In the genomic region with DNA sequence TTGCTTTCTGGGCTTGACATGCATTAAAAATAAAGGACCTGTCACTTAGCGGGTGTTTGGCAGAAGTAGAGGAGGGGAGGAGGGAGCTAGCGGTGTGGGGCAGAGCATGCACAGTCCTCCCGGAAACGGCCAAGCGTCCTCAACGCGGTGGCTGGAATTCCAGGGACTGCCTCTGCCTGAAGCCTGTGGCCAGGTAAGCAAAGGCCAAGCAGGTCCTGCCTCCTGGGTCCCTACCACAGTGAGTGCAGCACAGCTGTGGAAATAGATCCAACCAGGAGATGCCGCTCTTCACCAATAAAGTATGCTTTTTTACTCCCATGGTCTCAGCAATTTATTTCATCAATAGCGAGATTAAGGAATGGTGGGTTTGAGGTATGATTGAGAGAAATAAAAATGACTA, we compare ENCODE assay signal across 12 cellular contexts.
DNase-seq lines count a peak whose midpoint lies in the region; ATAC-seq, FAIRE-seq and TF ChIP-seq lines count a peak whose summit lies in the region.
"Had no signal": no experiment of that assay in that cellular context is flagged by ENCODE, and none has a peak within 500 bp of the region (broad histone marks: within the 10 kb centered on the region; RNA-seq: fewer than 3 reads in every experiment).

No MANE protein-coding gene starts in this region.

- no peaks in the 10 kb centered on the region; a peak in 1 of 8 replicates for H3K36me3 ChIP-seq in H1 (ENCODE audit: control insufficient read depth in 2 of 4, insufficient read depth in 4 of 4, low read length in 3 of 4)
- no peaks in the 10 kb centered on the region for H3K36me3 ChIP-seq in pancreas
- no peaks in the 10 kb centered on the region for H3K36me3 ChIP-seq in upper lobe of right lung
- H3K36me3 ChIP-seq: tibial nerve had no signal

- no peak overlapping the region for H3K4me3 Mint-ChIP-seq in stimulated activated memory B cell treated with anti-CD40 and anti-IgM and Interleukin-4, amounts not matched to agents 10 μg/mL and 1 μg/mL and 100 μg/mL, for 72 hours
- H3K4me3 Mint-ChIP-seq: activated naive CD8-positive, alpha-beta T cell treated with anti-CD3 and anti-CD28 coated beads for 36 hours had no signal

- H2BK15ac ChIP-seq in H1 (ENCODE audit: low read length), result no peak overlapping the region

- no peak for TF ChIP-seq POLR2A in H1 (IDR thresholded peaks at IDR 0.05; ENCODE audit: control extremely low read depth in 1 of 2, low read depth in 2 of 2, low read length in 2 of 2)

- no peak overlapping the region for H3K18ac ChIP-seq in H1 (ENCODE audit: extremely low read depth, low read length)

- H2BK12ac ChIP-seq in H1 (ENCODE audit: low read depth, low read length), result peak overlapping the region; percentile 90; the same call in 1 of the 2 replicates

- POLR2A ChIA-PET in H1 (lab: Charles Lee; ENCODE audit: partially characterized antibody), result interaction anchor here (0.9 kb wide), 1 partner anchor 41 kb away, joined by 3 read pairs; no protein-coding TSS in a partner anchor

- H3K23me2 ChIP-seq in H1 (ENCODE audit: low read depth, low read length), result 0 out of 2 replicates have a peak, but pooled peaks cover 4% of the 10 kb centered on the region

- no peak for DNase-seq in GM10266 (ENCODE audit: extremely low spot score)
- no peak for DNase-seq in LNCaP clone FGC (ENCODE audit: low read depth)
- peak in 1 of 2 experiments; percentile 54 for DNase-seq in H1 (ENCODE audit: low read depth in 1 of 2, low spot score in 2 of 2)
- peak in 1 of 6 donors; percentile 18 for DNase-seq in pancreas
- DNase-seq in upper lobe of right lung, result no peak
- DNase-seq: activated naive CD8-positive, alpha-beta T cell treated with anti-CD3 and anti-CD28 coated beads for 36 hours; OCI-M1; stimulated activated CD4-positive, alpha-beta T cell treated with anti-CD3 and anti-CD28 coated beads, Interleukin-1b, Interleukin-23, amount 100 ng/mL, for 48 hours had no signal

- no peak overlapping the region for H2AK5ac ChIP-seq in H1 (ENCODE audit: low read depth, low read length)

- H4K8ac ChIP-seq in H1 (ENCODE audit: extremely low read depth, insufficient read depth, low read length), result no peak overlapping the region; the same call in 1 of the 2 replicates

- peaks cover 0 to 4% of the 10 kb centered on the region in 2 experiments for H4K20me1 ChIP-seq in H1 (replicated peaks in 1 of 2; ENCODE audit: control insufficient read depth in 1 of 2, insufficient read depth in 2 of 2, low read length in 2 of 2)

- H3K4ac ChIP-seq in H1 (replicated peaks; ENCODE audit: insufficient read length, low read depth, low read length), result no peak overlapping the region

- no peak for TF ChIP-seq EP300 in H1 (IDR thresholded peaks at IDR 0.05; ENCODE audit: borderline replicate concordance in 1 of 2, low read depth in 2 of 2, low read length in 2 of 2)

- H3K9me3 Mint-ChIP-seq in stimulated activated memory B cell treated with anti-CD40 and anti-IgM and Interleukin-4, amounts not matched to agents 10 μg/mL and 1 μg/mL and 100 μg/mL, for 72 hours, result no peaks in the 10 kb centered on the region

- H3K4me1 ChIP-seq in H1 (replicated peaks in 1 of 4; ENCODE audit: control insufficient read depth in 3 of 4, insufficient read depth in 4 of 4, low read length in 3 of 4), result peaks cover 5 to 11% (median 6%) of the 10 kb centered on the region in 4 experiments
- H3K4me1 ChIP-seq in pancreas, result no peaks in the 10 kb centered on the region
- H3K4me1 ChIP-seq in upper lobe of right lung, result no peaks in the 10 kb centered on the region

- H2BK20ac ChIP-seq in H1 (ENCODE audit: low read length), result no peak overlapping the region

- H3K4me2 ChIP-seq in H1 (ENCODE audit: insufficient read depth in 1 of 2, low read depth in 2 of 2, low read length in 2 of 2), result peak overlapping the region in 1 of 2 experiments; percentile 32; a peak in 1 of 4 replicates

- peak; percentile 82 for TF ChIP-seq RAD21 in H1 (IDR thresholded peaks at IDR 0.05 in 1 of 2, conservative IDR thresholded peaks at IDR 0.05 in 1 of 2; ENCODE audit: low read depth in 2 of 2, low read length in 2 of 2)

- no peak overlapping the region for H2BK120ac ChIP-seq in H1 (replicated peaks; ENCODE audit: low read depth, low read length)

- TF ChIP-seq CTCF in GM10266 (IDR thresholded peaks at IDR 0.05; ENCODE audit: control insufficient read depth, insufficient read depth, low read depth, missing control alignments) (peak; percentile 5), LNCaP clone FGC (IDR thresholded peaks at IDR 0.05; ENCODE audit: control insufficient read depth, extremely low read depth, insufficient read depth) (peak; percentile 54), H1 (IDR thresholded peaks at IDR 0.05; ENCODE audit: control extremely low read depth in 1 of 3, insufficient read depth in 1 of 3, low read depth in 1 of 3, low read length in 3 of 3) (peak; percentile 56 to 78 (median 62)), pancreas (IDR thresholded peaks at IDR 0.05) (no peak), upper lobe of right lung (IDR thresholded peaks at IDR 0.05) (no peak)

- H2AFZ ChIP-seq in H1 (ENCODE audit: low read length), result no peak overlapping the region

- no peak overlapping the region for H4K91ac ChIP-seq in H1 (replicated peaks; ENCODE audit: insufficient read length, low read length)

- peaks cover 69% of the 10 kb centered on the region for H3K27me3 Mint-ChIP-seq in stimulated activated memory B cell treated with anti-CD40 and anti-IgM and Interleukin-4, amounts not matched to agents 10 μg/mL and 1 μg/mL and 100 μg/mL, for 72 hours

- H3K9me3 ChIP-seq in H1 (ENCODE audit: insufficient read depth in 2 of 2, low read depth in 1 of 2, low read length in 1 of 2) (no peaks in the 10 kb centered on the region), pancreas (no peaks in the 10 kb centered on the region), upper lobe of right lung (no peaks in the 10 kb centered on the region)
- H3K9me3 ChIP-seq: tibial nerve had no signal

- no peak overlapping the region for H3K27ac Mint-ChIP-seq in stimulated activated memory B cell treated with anti-CD40 and anti-IgM and Interleukin-4, amounts not matched to agents 10 μg/mL and 1 μg/mL and 100 μg/mL, for 72 hours
- H3K27ac Mint-ChIP-seq: activated naive CD8-positive, alpha-beta T cell treated with anti-CD3 and anti-CD28 coated beads for 36 hours had no signal

- H3K4me3 ChIP-seq in LNCaP clone FGC (ENCODE audit: low read depth, low read length), result no peak overlapping the region
- H3K4me3 ChIP-seq in H1 (ENCODE audit: extremely low read depth in 1 of 4, insufficient read depth in 2 of 4, low read depth in 3 of 4, low read length in 4 of 4), result no peak overlapping the region
- no peak overlapping the region for H3K4me3 ChIP-seq in pancreas
- no peak overlapping the region for H3K4me3 ChIP-seq in upper lobe of right lung
- H3K4me3 ChIP-seq: tibial nerve had no signal

- no peak overlapping the region for H3K9ac ChIP-seq in H1 (replicated peaks in 1 of 4; ENCODE audit: extremely low read depth in 1 of 4, low read depth in 3 of 4, low read length in 3 of 4)

- H3K79me1 ChIP-seq in H1 (ENCODE audit: low read depth, low read length), result no peaks in the 10 kb centered on the region

- 0 out of 2 replicates have a peak overlapping the region, but pooled peaks have one; percentile 32 for H2BK5ac ChIP-seq in H1 (ENCODE audit: low read depth, low read length)

- peak; percentile 52 for FAIRE-seq in H1 (lab: Jason Lieb, UNC)
- no peak for FAIRE-seq in pancreas (lab: Jason Lieb, UNC)
- FAIRE-seq: GM19239 had no signal

- H3K36me3 Mint-ChIP-seq in stimulated activated memory B cell treated with anti-CD40 and anti-IgM and Interleukin-4, amounts not matched to agents 10 μg/mL and 1 μg/mL and 100 μg/mL, for 72 hours, result no peaks in the 10 kb centered on the region
- H3K36me3 Mint-ChIP-seq: activated naive CD8-positive, alpha-beta T cell treated with anti-CD3 and anti-CD28 coated beads for 36 hours had no signal

- H3K56ac ChIP-seq in H1 (replicated peaks; ENCODE audit: insufficient read length, low read depth, low read length), result no peak overlapping the region

- intact Hi-C loops in pancreas (cut with DNase I) (no loop called here), upper lobe of right lung (cut with DNase I) (no loop called here)

- H3K27ac ChIP-seq in H1 (ENCODE audit: low read depth, low read length) (no peak overlapping the region), pancreas (no peak overlapping the region), upper lobe of right lung (no peak overlapping the region)
- H3K27ac ChIP-seq: tibial nerve had no signal

- H3K14ac ChIP-seq in H1 (ENCODE audit: insufficient read length), result no peak overlapping the region

- H3K4me1 Mint-ChIP-seq in stimulated activated memory B cell treated with anti-CD40 and anti-IgM and Interleukin-4, amounts not matched to agents 10 μg/mL and 1 μg/mL and 100 μg/mL, for 72 hours, result no peaks in the 10 kb centered on the region
- H3K4me1 Mint-ChIP-seq: activated naive CD8-positive, alpha-beta T cell treated with anti-CD3 and anti-CD28 coated beads for 36 hours had no signal

- no peak overlapping the region for H3K23ac ChIP-seq in H1 (ENCODE audit: insufficient read length)

- no peak overlapping the region for H4K5ac ChIP-seq in H1 (ENCODE audit: insufficient read length, low read depth, low read length)

- ATAC-seq in pancreas (peak in 3 of 4 donors; percentile 16 to 48 (median 36)), GM21786 (IDR thresholded peaks at IDR 0.05; ENCODE audit: unreplicated experiment) (no peak), upper lobe of right lung (no peak)
- no peak for ATAC-seq in stimulated activated memory B cell treated with anti-CD40 and anti-IgM and Interleukin-4, amounts not matched to agents 10 μg/mL and 1 μg/mL and 100 μg/mL, for 72 hours

- H3K27me3 ChIP-seq in H1 (replicated peaks in 1 of 4; ENCODE audit: control insufficient read depth in 3 of 4, extremely low read depth in 1 of 4, insufficient read depth in 3 of 4, low read length in 3 of 4) (no peaks in the 10 kb centered on the region; a peak in 2 of 7 replicates), pancreas (peaks cover 0 to 6% (median 0%) of the 10 kb centered on the region in 4 donors), upper lobe of right lung (peaks cover 50% of the 10 kb centered on the region)

- 43% methylated on average over 9 of the region's 9 CpGs; no CpG with 5 or more reads in 1 of the 2 experiments for WGBS in H1 (ENCODE audit: extremely low coverage in 1 of 2, insufficient coverage in 1 of 2, insufficient read length in 1 of 2, insufficient replicate concordance in 2 of 2, low coverage in 1 of 2, low lambda C conversion rate in 2 of 2, missing lambda C conversion rate in 1 of 2), 2 experiments
- WGBS in pancreas, 2 donors, result 18 to 22% methylated on average over 9 of the region's 9 CpGs

- CTCF ChIA-PET in H1 (lab: Charles Lee; ENCODE audit: partially characterized antibody), result interaction anchor here (0.6 to 2.6 kb wide), 13 partner anchors 10 to 477 kb away, joined by 3 to 11 read pairs (median 3); no protein-coding TSS in a partner anchor

- H3K79me2 ChIP-seq in H1 (ENCODE audit: control insufficient read depth in 1 of 2, insufficient read depth in 2 of 2, low read length in 2 of 2), result no peaks in the 10 kb centered on the region

TF ChIP-seq in H1, 55 proteins besides CTCF, POLR2A, EP300 and RAD21 (continues in another document):
- TF ChIP-seq JUN (IDR thresholded peaks at IDR 0.05; ENCODE audit: low read depth, low read length) (no peak), TEAD4 (IDR thresholded peaks at IDR 0.05; ENCODE audit: low read depth, low read length) (peak; percentile 92), KDM5A (IDR thresholded peaks at IDR 0.05; ENCODE audit: low read length) (no peak), CHD2 (IDR thresholded peaks at IDR 0.05; ENCODE audit: low read length) (no peak)

Comparison
In these comparisons a context has a peak if more than half of its experiments do, and no peak if none do; other contexts are left out.
1. CTCF ChIP-seq: peak in GM10266 (single experiment), LNCaP clone FGC (single experiment) and H1 (3 of 3); none in pancreas (0 of 4) and upper lobe of right lung (single experiment).
2. ATAC-seq: peak in pancreas (3 of 4); none in stimulated activated memory B cell treated with anti-CD40 and anti-IgM and Interleukin-4, amounts not matched to agents 10 μg/mL and 1 μg/mL and 100 μg/mL, for 72 hours (single experiment), GM21786 (single experiment) and upper lobe of right lung (single experiment).